12 cellular contexts compared by ENCODE assay signal in genomic region chr11:31779268-31779879, GRCh38. TPM values are rescaled to one million over a fixed set of nuclear protein-coding genes. Genes with fewer than 3 reads are reported as not detected.
DNase-seq lines count a peak whose midpoint lies in the region; ATAC-seq, FAIRE-seq and TF ChIP-seq lines count a peak whose summit lies in the region.
"Had no signal": no experiment of that assay in that cellular context is flagged by ENCODE, and none has a peak within 500 bp of the region (broad histone marks: within the 10 kb centered on the region; RNA-seq: fewer than 3 reads in every experiment).

No MANE protein-coding gene starts in this region.

- FAIRE-seq in H54 (lab: Jason Lieb, UNC) = peak; percentile 76
- FAIRE-seq: D721Med had no signal

- H3K4me3 ChIP-seq in skeletal muscle satellite cell (ENCODE audit: low read length) = no peak overlapping the region
- H3K4me3 ChIP-seq in esophagus muscularis mucosa = no peak overlapping the region
- H3K4me3 ChIP-seq: SK-N-MC had no signal

- no peak for TF ChIP-seq CTCF in esophagus muscularis mucosa (IDR thresholded peaks at IDR 0.05)

- no peaks in the 10 kb centered on the region for H3K27me3 ChIP-seq in skeletal muscle satellite cell (ENCODE audit: control insufficient read depth, insufficient read depth, low read length)
- H3K27me3 ChIP-seq in esophagus muscularis mucosa = no peaks in the 10 kb centered on the region

- 59% methylated on average over 7 of the region's 7 CpGs for WGBS in esophagus muscularis mucosa

- ATAC-seq in SK-N-SH treated with all-trans-retinoic acid at 6 μM for 48 hours = peak; percentile 93
- no peak for ATAC-seq in HG02981 (IDR thresholded peaks at IDR 0.05; ENCODE audit: unreplicated experiment)
- ATAC-seq: activated CD4-positive, alpha-beta T cell treated with anti-CD3 and anti-CD28 coated beads for 36 hours had no signal

- TF ChIP-seq EP300 in esophagus muscularis mucosa (IDR thresholded peaks at IDR 0.05) = no peak

- no peaks in the 10 kb centered on the region for H3K36me3 ChIP-seq in skeletal muscle satellite cell (ENCODE audit: insufficient read depth, low read length)
- H3K36me3 ChIP-seq in esophagus muscularis mucosa = peaks cover 0 to 5% (median 0%) of the 10 kb centered on the region in 4 donors

- H3K4me1 ChIP-seq in skeletal muscle satellite cell (ENCODE audit: control insufficient read depth, insufficient read depth, low read length) (peaks cover 12% of the 10 kb centered on the region), esophagus muscularis mucosa (no peaks in the 10 kb centered on the region)

- DNase-seq in H54 (ENCODE audit: insufficient read length, low spot score) = peak; percentile 45
- DNase-seq in fibroblast of the conjunctiva (ENCODE audit: low read depth) = peak; percentile 6
- no peak for DNase-seq in esophagus muscularis mucosa (ENCODE audit: extremely low spot score)
- DNase-seq in ecto neural progenitor cell (ENCODE audit: low spot score) = no peak
- DNase-seq: activated CD4-positive, alpha-beta T cell treated with anti-CD3 and anti-CD28 coated beads for 36 hours; activated effector memory CD4-positive, alpha-beta T cell treated with Interleukin-2 at 50 U/mL for 16 hours; naive B cell had no signal

- intact Hi-C loops in esophagus muscularis mucosa (cut with DNase I) = no loop called here

- peak overlapping the region; percentile 65 for H3K4me2 ChIP-seq in skeletal muscle satellite cell (ENCODE audit: low read length)

- no peak for TF ChIP-seq POLR2A in H54 (IDR thresholded peaks at IDR 0.05; ENCODE audit: low read depth, low read length)
- no peak for TF ChIP-seq POLR2A in esophagus muscularis mucosa (IDR thresholded peaks at IDR 0.05; ENCODE audit: low read depth)

- H3K9ac ChIP-seq in skeletal muscle satellite cell (ENCODE audit: low read depth, low read length) = no peak overlapping the region

- H3K9me3 ChIP-seq in skeletal muscle satellite cell (replicated peaks; ENCODE audit: low read length) (no peaks in the 10 kb centered on the region), esophagus muscularis mucosa (no peaks in the 10 kb centered on the region)

- H3K27ac ChIP-seq in esophagus muscularis mucosa (replicated peaks in 1 of 4) = no peak overlapping the region
- H3K27ac ChIP-seq: SK-N-MC had no signal

TF ChIP-seq in SK-N-SH treated with all-trans-retinoic acid at 6 μM for 48 hours, 23 proteins besides CTCF, POLR2A, EP300 and RAD21:
- no peak for TF ChIP-seq PATZ1 (CRISPR knock-in tag; IDR thresholded peaks at IDR 0.05; ENCODE audit: borderline replicate concordance)
- no peak for TF ChIP-seq ZNF8 (CRISPR knock-in tag; IDR thresholded peaks at IDR 0.05)
- no peak for TF ChIP-seq CREB5 (CRISPR knock-in tag; IDR thresholded peaks at IDR 0.05; ENCODE audit: low read depth)
- no peak for TF ChIP-seq TSHZ2 (CRISPR knock-in tag; IDR thresholded peaks at IDR 0.05)
TF ChIP-seq in SK-N-SH treated with all-trans-retinoic acid at 6 μM for 48 hours: peak in this region for 0.

RNA-seq across cellular contexts. Expression of gene PAX6, which starts 31.7 kb away (rescaled TPM):
- under 0.01 TPM in 1 of 2 replicates, not detected in the other for total RNA-seq in skeletal muscle satellite cell (2012; rRNA removed)
- total RNA-seq in esophagus muscularis mucosa = under 1 TPM in 1 of 4 donors, not detected in 3; 0.06 TPM

Comparison
In these comparisons a context has a peak if more than half of its experiments do, and no peak if none do; other contexts are left out.
1. DNase-seq: peak in H54 (single experiment) and fibroblast of the conjunctiva (single experiment); none in esophagus muscularis mucosa (single experiment) and ecto neural progenitor cell (single experiment).